9 cellular contexts compared by ENCODE assay signal in the genomic region with DNA sequence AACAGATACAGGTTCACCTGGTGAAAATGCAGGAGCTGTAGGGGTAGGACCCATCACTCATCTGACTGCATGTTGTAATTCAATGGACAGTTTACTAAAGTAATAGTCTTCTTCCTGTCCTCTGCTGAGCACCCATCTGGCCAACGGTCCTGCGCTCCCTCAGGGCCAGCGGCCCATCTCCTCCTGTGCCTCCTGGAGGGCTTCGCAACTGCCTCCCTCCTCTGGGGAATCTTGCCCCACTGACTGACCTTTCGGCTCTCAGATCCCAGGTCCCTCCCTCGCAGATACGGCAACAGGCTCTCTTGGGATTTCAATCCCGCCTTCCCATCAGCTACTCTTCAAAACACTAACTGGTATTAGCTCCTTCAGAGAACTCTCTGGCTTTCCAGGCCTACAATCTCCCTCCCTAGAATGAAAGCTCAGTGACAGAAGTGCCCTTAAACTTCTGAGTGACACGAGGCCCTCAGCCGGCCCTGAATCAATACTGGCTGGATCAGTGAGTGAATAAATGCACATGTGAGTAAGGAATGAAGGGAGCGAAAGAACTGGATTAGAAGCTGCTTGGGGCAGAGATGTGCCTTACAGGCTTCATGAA. TPM values are rescaled to one million over a fixed set of nuclear protein-coding genes. Genes with fewer than 3 reads are reported as not detected.
DNase-seq lines count a peak whose midpoint lies in the region; ATAC-seq, FAIRE-seq and TF ChIP-seq lines count a peak whose summit lies in the region.
"Had no signal": no experiment of that assay in that cellular context is flagged by ENCODE, and none has a peak within 500 bp of the region (broad histone marks: within the 10 kb centered on the region; RNA-seq: fewer than 3 reads in every experiment).

No MANE protein-coding gene starts in this region.

- BruUV-seq in IMR-90 (replicated peaks; lab: Mats Ljungman, UMichigan): no TSS peak

- H3K4me2 ChIP-seq in BLaER1 (peak overlapping the region; percentile 100), IMR-90 (ENCODE audit: low read depth, low read length) (peak overlapping the region; percentile 94)

- H3K9me3 Mint-ChIP-seq in natural killer cell: no peaks in the 10 kb centered on the region

- TF ChIP-seq CTCF in IMR-90 (conservative IDR thresholded peaks at IDR 0.05; ENCODE audit: low read depth, low read length): no peak
- TF ChIP-seq CTCF in bronchial epithelial cell (IDR thresholded peaks at IDR 0.05; ENCODE audit: insufficient read depth, low read length, severe bottlenecking): no peak
- TF ChIP-seq CTCF in natural killer cell (IDR thresholded peaks at IDR 0.05): no peak

- H3K4me1 ChIP-seq in BLaER1 (peaks cover 53% of the 10 kb centered on the region), IMR-90 (ENCODE audit: control insufficient read depth, insufficient read depth, low read length) (peaks cover 9% of the 10 kb centered on the region)

- CTCF ChIA-PET in IMR-90 (lab: Yijun Ruan, JAX): interaction anchor here (0.9 to 1.2 kb wide), 2 partner anchors 18 to 94 kb away, joined by 3 to 4 read pairs; a partner anchor contains a TSS

- H2BK120ac ChIP-seq in IMR-90 (ENCODE audit: low read depth, low read length): no peak overlapping the region

- H4K91ac ChIP-seq in IMR-90 (ENCODE audit: insufficient read depth, low read depth, low read length): no peak overlapping the region

- H3K36me3 Mint-ChIP-seq in natural killer cell: no peaks in the 10 kb centered on the region

- no peak for FAIRE-seq in bronchial epithelial cell (lab: Jason Lieb, UNC)

- H3K27ac Mint-ChIP-seq in natural killer cell: peak overlapping the region; percentile 83 to 87

- H3K56ac ChIP-seq in IMR-90 (ENCODE audit: extremely low read depth, insufficient read depth, low read length): peak overlapping the region; percentile 8; the same call in 1 of the 2 replicates

- H2BK5ac ChIP-seq in IMR-90 (ENCODE audit: low read depth, low read length, poor library complexity, severe bottlenecking): no peak overlapping the region

- H2AFZ ChIP-seq in IMR-90 (replicated peaks; ENCODE audit: low read length, poor library complexity): peak overlapping the region; percentile 91

- in situ Hi-C loops in IMR-90 (cut with MboI; ENCODE audit: low sequenced_read_pairs): no loop called here

- H3K4me3 ChIP-seq in BLaER1 (peak overlapping the region; percentile 92), IMR-90 (ENCODE audit: insufficient read depth, low read depth, low read length) (no peak overlapping the region), bronchial epithelial cell (ENCODE audit: low read depth, low read length) (peak overlapping the region; percentile 65)

- H3K27me3 Mint-ChIP-seq in natural killer cell (ENCODE audit: low read depth in 2 of 2): no peaks in the 10 kb centered on the region

- H3K4me3 Mint-ChIP-seq in natural killer cell: peak overlapping the region; percentile 92

- H3K14ac ChIP-seq in IMR-90 (replicated peaks; ENCODE audit: low read depth, low read length): peak overlapping the region; percentile 56; the same call in 1 of the 2 replicates

- H3K27ac ChIP-seq in BLaER1 (peak overlapping the region; percentile 86), IMR-90 (ENCODE audit: insufficient read depth, low read length) (no peak overlapping the region)

- no peaks in the 10 kb centered on the region for H3K9me3 ChIP-seq in BLaER1
- no peaks in the 10 kb centered on the region for H3K9me3 ChIP-seq in IMR-90 (ENCODE audit: control insufficient read depth, insufficient read depth, low read length)

- H3K4ac ChIP-seq in IMR-90 (ENCODE audit: low read depth, low read length): peak overlapping the region; percentile 91

- dilution Hi-C loops in IMR-90 (cut with HindIII; ENCODE audit: low sequenced_read_pairs, unreplicated experiment): no loop called here

- peaks cover 10 to 31% of the 10 kb centered on the region in 2 experiments for H3K79me1 ChIP-seq in IMR-90 (ENCODE audit: low read depth in 1 of 2, low read length in 2 of 2)

- no peak overlapping the region for H3K18ac ChIP-seq in IMR-90 (ENCODE audit: low read depth, low read length)

- 64% methylated on average over 6 of the region's 11 CpGs; no CpG with 5 or more reads in 1 of the 2 experiments for WGBS in IMR-90 (ENCODE audit: extremely low coverage in 2 of 2, insufficient read length in 1 of 2), 2 experiments

- H3K4me1 Mint-ChIP-seq in natural killer cell: peaks cover 20 to 24% of the 10 kb centered on the region in 2 donors

- peaks cover 19% of the 10 kb centered on the region for H3K9me1 ChIP-seq in IMR-90 (ENCODE audit: insufficient read depth, low read length)

- intact Hi-C loops in IMR-90 (cut with micrococcal nuclease): no loop called here
- intact Hi-C loops in natural killer cell (cut with micrococcal nuclease): no loop called here

- H2BK15ac ChIP-seq in IMR-90 (ENCODE audit: low read depth, low read length): no peak overlapping the region

- H2BK20ac ChIP-seq in IMR-90 (ENCODE audit: low read depth, low read length): 0 out of 2 replicates have a peak overlapping the region, but pooled peaks have one; percentile 20

- TF ChIP-seq POLR2A in IMR-90 (IDR thresholded peaks at IDR 0.05; ENCODE audit: low read depth, low read length): no peak

- no peaks in the 10 kb centered on the region for H3K27me3 ChIP-seq in BLaER1
- no peaks in the 10 kb centered on the region for H3K27me3 ChIP-seq in IMR-90 (ENCODE audit: control insufficient read depth, insufficient read depth, low read length)
- H3K27me3 ChIP-seq in bronchial epithelial cell (ENCODE audit: control insufficient read depth, insufficient read depth, low read length): no peaks in the 10 kb centered on the region

- no peaks in the 10 kb centered on the region for H3K36me3 ChIP-seq in BLaER1
- H3K36me3 ChIP-seq in IMR-90 (ENCODE audit: control insufficient read depth, insufficient read depth, low read length): no peaks in the 10 kb centered on the region
- H3K36me3 ChIP-seq in bronchial epithelial cell (ENCODE audit: control insufficient read depth, insufficient read depth, low read length): peaks cover 1% of the 10 kb centered on the region

- peak overlapping the region; percentile 45 for H2AK9ac ChIP-seq in IMR-90 (replicated peaks; ENCODE audit: low read depth, low read length, poor library complexity)

- H4K20me1 ChIP-seq in BLaER1 (no peaks in the 10 kb centered on the region), IMR-90 (ENCODE audit: insufficient read depth, low read length) (no peaks in the 10 kb centered on the region)

- peak overlapping the region; percentile 86 to 96; a peak in 2 of 4 replicates for H4K8ac ChIP-seq in IMR-90 (ENCODE audit: low read depth in 2 of 2, low read length in 2 of 2)

- peak overlapping the region; percentile 90 for H3K9ac ChIP-seq in BLaER1
- H3K9ac ChIP-seq in IMR-90 (ENCODE audit: low read depth, low read length): peak overlapping the region; percentile 93; the same call in 1 of the 2 replicates

- DNase-seq in IMR-90: no peak
- DNase-seq in bronchial epithelial cell (ENCODE audit: low read depth): no peak
- no peak for DNase-seq in natural killer cell
- DNase-seq in SIG-M5 treated with dmso at 0.1 percent for 504 hours (lab: John Stamatoyannopoulos, UW; ENCODE audit: unreplicated experiment): no peak
- DNase-seq: activated CD4-positive, alpha-beta T cell treated with anti-CD3 and anti-CD28 coated beads, Interleukin-2, amount 50 U/mL, for 48 hours had no signal

- TF ChIP-seq RAD21 in IMR-90 (IDR thresholded peaks at IDR 0.05; ENCODE audit: low read length): no peak

- POLR2A ChIA-PET in IMR-90 (lab: Charles Lee; ENCODE audit: unreplicated experiment): no interaction called here

- H4K5ac ChIP-seq in IMR-90 (ENCODE audit: low read depth, low read length): 0 out of 2 replicates have a peak overlapping the region, but pooled peaks have one; percentile 2

- peak overlapping the region; percentile 90 for H3K23ac ChIP-seq in IMR-90 (ENCODE audit: low read depth, low read length)

- no peak for ATAC-seq in IMR-90 (ENCODE audit: low read depth)
- ATAC-seq in natural killer cell: no peak
- no peak for ATAC-seq in GM18502 (IDR thresholded peaks at IDR 0.05; ENCODE audit: poor library complexity, unreplicated experiment)
- ATAC-seq in HG03280 (IDR thresholded peaks at IDR 0.05; ENCODE audit: unreplicated experiment): no peak
- no peak for ATAC-seq in GM18520 (IDR thresholded peaks at IDR 0.05; ENCODE audit: unreplicated experiment)

- no peak overlapping the region for H2AK5ac ChIP-seq in IMR-90 (ENCODE audit: low read depth, low read length)

TF ChIP-seq in IMR-90, 13 proteins besides CTCF, POLR2A, EP300 and RAD21 (continues in another document):
- TF ChIP-seq CHD1 (IDR thresholded peaks at IDR 0.05; ENCODE audit: low read depth, low read length) (no peak), RFX5 (IDR thresholded peaks at IDR 0.05; ENCODE audit: low read depth, low read length) (no peak), BHLHE40 (IDR thresholded peaks at IDR 0.05; ENCODE audit: low read depth, low read length) (no peak), SMC3 (IDR thresholded peaks at IDR 0.05; ENCODE audit: low read depth, low read length) (no peak), MAFK (IDR thresholded peaks at IDR 0.05; ENCODE audit: low read depth, low read length) (no peak), MXI1 (IDR thresholded peaks at IDR 0.05; ENCODE audit: borderline replicate concordance, low read depth, low read length) (no peak), FOS (IDR thresholded peaks at IDR 0.05; ENCODE audit: low read depth, low read length) (no peak), NFE2L2 (IDR thresholded peaks at IDR 0.05; ENCODE audit: low read depth, low read length) (no peak), RCOR1 (IDR thresholded peaks at IDR 0.05; ENCODE audit: insufficient replicate concordance, low read length) (no peak)
- TF ChIP-seq, protein P1, sequence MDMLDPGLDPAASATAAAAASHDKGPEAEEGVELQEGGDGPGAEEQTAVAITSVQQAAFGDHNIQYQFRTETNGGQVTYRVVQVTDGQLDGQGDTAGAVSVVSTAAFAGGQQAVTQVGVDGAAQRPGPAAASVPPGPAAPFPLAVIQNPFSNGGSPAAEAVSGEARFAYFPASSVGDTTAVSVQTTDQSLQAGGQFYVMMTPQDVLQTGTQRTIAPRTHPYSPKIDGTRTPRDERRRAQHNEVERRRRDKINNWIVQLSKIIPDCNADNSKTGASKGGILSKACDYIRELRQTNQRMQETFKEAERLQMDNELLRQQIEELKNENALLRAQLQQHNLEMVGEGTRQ (IDR thresholded peaks at IDR 0.05; ENCODE audit: low read depth, low read length): no peak

RNA-seq across cellular contexts. Expression of a gene that starts 1.3 kb away (rescaled TPM):
- total RNA-seq in IMR-90 (2012; rRNA removed) (23.3 and 25.0 TPM in 2 replicates), bronchial epithelial cell (23.4 and 35.1 TPM in 2 replicates), natural killer cell (10 to 100 TPM; 10.3 to 13.6 (median 12.6) TPM)
- 49.5 and 54.5 TPM in 2 replicates for polyA plus RNA-seq in IMR-90 (2012; rRNA removed)
- 32.8 and 68.4 TPM in 2 replicates for polyA plus RNA-seq in IMR-90 (2012; cell fraction: cytosol; rRNA removed)
- 12.5 and 28.3 TPM in 2 replicates for polyA plus RNA-seq in IMR-90 (2012; cell fraction: nucleus; rRNA removed; ENCODE audit: low replicate concordance)
